Comparison of ENCODE assay signal across 24 cellular contexts in genomic region chrX:23982891-23983290, GRCh38.
"Had no signal": no experiment of that assay in that cellular context is flagged by ENCODE, and none has a peak within 500 bp of the region (broad histone marks: within the 10 kb centered on the region; RNA-seq: fewer than 3 reads in every experiment).

No MANE protein-coding gene starts in this region.

- DNase-seq: cortex of kidney; effector memory CD8-positive, alpha-beta T cell; erythroblast; esophagus squamous epithelium; foreskin melanocyte; glutamatergic neuron; heart right ventricle; hippocampal formation; immature natural killer cell; left ventricle myocardium superior; lower lobe of right lung; naive thymus-derived CD8-positive, alpha-beta T cell; nephron progenitor cell; nucleus accumbens; psoas muscle; right cardiac atrium; sigmoid colon; stimulated activated CD4-positive, alpha-beta T cell treated with anti-CD3 and anti-CD28 coated beads, Interleukin-2, amount 100 ng/mL, for 24 hours; stimulated activated CD4-positive, alpha-beta T cell treated with anti-CD3 and anti-CD28 coated beads, Interleukin-4, amount 100 ng/mL, for 24 hours; stimulated activated naive CD4-positive, alpha-beta T cell treated with Interleukin-2 at 50 U/mL for 16 hours; stomach; tibial artery had no signal

- H3K27ac Mint-ChIP-seq: effector memory CD8-positive, alpha-beta T cell; stimulated activated effector memory CD8-positive, alpha-beta T cell treated with anti-CD3 and anti-CD28 coated beads, Interleukin-12 subunit alpha, Interleukin-12 subunit beta, amount 100 ng/mL, for 72 hours; type B pancreatic cell had no signal

- H3K4me3 Mint-ChIP-seq: effector memory CD8-positive, alpha-beta T cell; immature natural killer cell; naive thymus-derived CD8-positive, alpha-beta T cell; nephron progenitor cell; stimulated activated effector memory CD8-positive, alpha-beta T cell treated with anti-CD3 and anti-CD28 coated beads, Interleukin-12 subunit alpha, Interleukin-12 subunit beta, amount 100 ng/mL, for 72 hours; type B pancreatic cell had no signal

- H3K27ac ChIP-seq: esophagus squamous epithelium, heart right ventricle, lower lobe of right lung, psoas muscle, sigmoid colon, stomach, tibial artery had no signal

- H3K9me3 ChIP-seq: esophagus squamous epithelium, heart right ventricle, lower lobe of right lung, psoas muscle, sigmoid colon, stomach, tibial artery had no signal

- ATAC-seq: effector memory CD8-positive, alpha-beta T cell; heart right ventricle; left ventricle myocardium superior; lower lobe of right lung; naive thymus-derived CD8-positive, alpha-beta T cell; psoas muscle; right cardiac atrium; stimulated activated effector memory CD8-positive, alpha-beta T cell treated with anti-CD3 and anti-CD28 coated beads, Interleukin-12 subunit alpha, Interleukin-12 subunit beta, amount 100 ng/mL, for 72 hours had no signal

- H3K4me3 ChIP-seq: esophagus squamous epithelium, heart right ventricle, lower lobe of right lung, psoas muscle, sigmoid colon, stomach, tibial artery had no signal

- H3K27me3 ChIP-seq: sigmoid colon, stomach, tibial artery had no signal

- H3K27me3 Mint-ChIP-seq: effector memory CD8-positive, alpha-beta T cell; naive thymus-derived CD8-positive, alpha-beta T cell; type B pancreatic cell had no signal

- H3K4me1 ChIP-seq: lower lobe of right lung, psoas muscle, tibial artery had no signal

- H3K9me3 Mint-ChIP-seq: effector memory CD8-positive, alpha-beta T cell; immature natural killer cell; naive thymus-derived CD8-positive, alpha-beta T cell; nephron progenitor cell; stimulated activated effector memory CD8-positive, alpha-beta T cell treated with anti-CD3 and anti-CD28 coated beads, Interleukin-12 subunit alpha, Interleukin-12 subunit beta, amount 100 ng/mL, for 72 hours; type B pancreatic cell had no signal
